8 cellular contexts compared by ENCODE assay signal in the genomic region with DNA sequence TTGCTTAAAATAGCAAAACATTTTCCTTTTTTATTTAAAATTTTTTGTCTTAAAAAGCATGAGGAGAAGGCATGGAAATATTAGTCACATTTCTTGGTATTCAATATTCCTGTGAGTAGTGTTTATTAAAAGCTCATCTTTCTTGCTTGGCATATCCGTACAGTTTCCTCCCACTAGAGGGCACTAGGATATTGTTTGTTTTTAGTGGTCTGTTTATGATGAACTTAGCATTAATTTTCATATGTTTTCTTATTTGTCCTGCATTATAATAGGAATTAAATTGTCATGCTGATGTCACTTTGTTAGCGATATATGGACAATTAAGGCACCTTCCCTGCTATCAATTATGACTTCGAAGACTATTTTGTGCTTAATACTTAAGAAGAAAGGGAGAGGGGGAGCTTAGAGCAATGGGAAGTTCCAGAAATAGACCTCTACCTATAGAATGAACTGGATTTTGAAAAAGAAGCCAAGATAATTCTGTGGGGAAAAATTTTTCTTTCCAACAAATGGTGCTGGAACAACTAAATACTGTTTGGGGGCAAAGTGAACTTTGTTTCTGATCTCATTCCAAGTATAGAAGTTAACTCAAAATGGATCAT.
DNase-seq lines count a peak whose midpoint lies in the region; ATAC-seq, FAIRE-seq and TF ChIP-seq lines count a peak whose summit lies in the region.

No MANE protein-coding gene starts in this region.

- 50% methylated on average over 3 of the region's 3 CpGs for WGBS in HepG2 (ENCODE audit: low lambda C conversion rate)
- 24 to 26% methylated on average over 3 of the region's 3 CpGs for WGBS in lower leg skin, 2 donors

- no peak for TF ChIP-seq EP300 in HepG2 (IDR thresholded peaks at IDR 0.05; ENCODE audit: low read depth in 2 of 2, low read length in 2 of 2)
- no peak for TF ChIP-seq EP300 in HepG2 (CRISPR knock-in tag; IDR thresholded peaks at IDR 0.05; ENCODE audit: borderline replicate concordance)

- POLR2A ChIA-PET in CD8-positive, alpha-beta T cell (lab: Charles Lee) = no interaction called here
- POLR2A ChIA-PET in HepG2 (lab: Yijun Ruan, JAX) = no interaction called here

- peak; percentile 42 for FAIRE-seq in HepG2 (lab: Jason Lieb, UNC)

- no peak overlapping the region for H3K4me3 Mint-ChIP-seq in CD8-positive, alpha-beta T cell
- H3K4me3 Mint-ChIP-seq in GM23338 = no peak overlapping the region

- ATAC-seq in CD8-positive, alpha-beta T cell = no peak
- ATAC-seq in GM23338 (no peak), HepG2 (peak; percentile 43; the same call in 1 of the 3 replicates), GM18909 (IDR thresholded peaks at IDR 0.05; ENCODE audit: poor library complexity, unreplicated experiment) (no peak)

- intact Hi-C loops in CD8-positive, alpha-beta T cell (cut with DNase I, micrococcal nuclease) = loop anchor here (1.0 to 5.0 kb wide), 4 partner anchors 127 to 484 kb away; no protein-coding TSS in a partner anchor
- intact Hi-C loops in HepG2 (cut with micrococcal nuclease; ENCODE audit: unreplicated experiment) = loop anchor here (1.0 kb wide), 1 partner anchor 129 kb away; no protein-coding TSS in a partner anchor
- intact Hi-C loops in lower leg skin (cut with DNase I; ENCODE audit: low total_unique reads) = no loop called here

- H3K9me3 ChIP-seq in CD8-positive, alpha-beta T cell (ENCODE audit: low read length) = no peaks in the 10 kb centered on the region
- no peaks in the 10 kb centered on the region for H3K9me3 ChIP-seq in HepG2 (ENCODE audit: low read length)

- H2AFZ ChIP-seq in GM23338 = no peak overlapping the region
- H2AFZ ChIP-seq in HepG2 (ENCODE audit: low read length) = no peak overlapping the region

- TF ChIP-seq RAD21 in HepG2 (CRISPR knock-in tag; IDR thresholded peaks at IDR 0.05) = no peak

- in situ Hi-C loops in HepG2 (cut with HindIII; ENCODE audit: extremely low pct_ligation_motif_present, low pct_unique_long_range_greater_than_20kb) = no loop called here

- H3K4me3 ChIP-seq in CD8-positive, alpha-beta T cell (ENCODE audit: low read depth, low read length) = no peak overlapping the region
- H3K4me3 ChIP-seq in GM23338 = no peak overlapping the region
- no peak overlapping the region for H3K4me3 ChIP-seq in cardiac fibroblast (replicated peaks in 1 of 2; ENCODE audit: low read depth in 2 of 2, low read length in 2 of 2)
- H3K4me3 ChIP-seq in HepG2 (replicated peaks in 1 of 3; ENCODE audit: insufficient read depth in 1 of 3, low read depth in 2 of 3, low read length in 3 of 3) = no peak overlapping the region
- no peak overlapping the region for H3K4me3 ChIP-seq in lower leg skin (ENCODE audit: low read depth, poor library complexity, severe bottlenecking)

- no TSS peak for BruUV-seq in HepG2 (replicated peaks; lab: Mats Ljungman, UMichigan)

- no peaks in the 10 kb centered on the region for H3K9me3 Mint-ChIP-seq in CD8-positive, alpha-beta T cell
- no peaks in the 10 kb centered on the region for H3K9me3 Mint-ChIP-seq in GM23338

- H3K79me2 ChIP-seq in GM23338 (replicated peaks; ENCODE audit: insufficient read depth) = no peaks in the 10 kb centered on the region
- no peaks in the 10 kb centered on the region for H3K79me2 ChIP-seq in HepG2 (ENCODE audit: insufficient read depth, low read length)

- no peaks in the 10 kb centered on the region for H3F3A ChIP-seq in GM23338 (replicated peaks; ENCODE audit: low read depth)

- H3K4me2 ChIP-seq in GM23338 = no peak overlapping the region
- no peak overlapping the region for H3K4me2 ChIP-seq in HepG2 (ENCODE audit: low read depth, low read length)

- no peaks in the 10 kb centered on the region for H3K36me3 ChIP-seq in CD8-positive, alpha-beta T cell (ENCODE audit: insufficient read depth, low read length)
- H3K36me3 ChIP-seq in GM23338 (ENCODE audit: insufficient read depth) (no peaks in the 10 kb centered on the region), HepG2 (replicated peaks in 1 of 2; ENCODE audit: control insufficient read depth in 1 of 2, insufficient read depth in 2 of 2, low read length in 2 of 2) (no peaks in the 10 kb centered on the region)

- H3K27me3 Mint-ChIP-seq in CD8-positive, alpha-beta T cell (ENCODE audit: low read depth) = no peaks in the 10 kb centered on the region
- peaks cover 2% of the 10 kb centered on the region for H3K27me3 Mint-ChIP-seq in GM23338 (ENCODE audit: insufficient read depth, low read depth, poor library complexity)

- peaks cover 6% of the 10 kb centered on the region for H3K36me3 Mint-ChIP-seq in CD8-positive, alpha-beta T cell
- H3K36me3 Mint-ChIP-seq in GM23338 (ENCODE audit: low read depth) = no peaks in the 10 kb centered on the region

- H3K9ac ChIP-seq in HepG2 (ENCODE audit: insufficient read depth, low read depth, low read length) = no peak overlapping the region

- no peaks in the 10 kb centered on the region for H3K4me1 ChIP-seq in CD8-positive, alpha-beta T cell (ENCODE audit: insufficient read depth, low read length)
- H3K4me1 ChIP-seq in GM23338 (ENCODE audit: insufficient read depth) = peaks cover 21% of the 10 kb centered on the region
- H3K4me1 ChIP-seq in HepG2 (ENCODE audit: insufficient read depth, low read length) = peaks cover 21% of the 10 kb centered on the region; the same call in 1 of the 2 replicates

- peaks cover 12% of the 10 kb centered on the region for H3K4me1 Mint-ChIP-seq in CD8-positive, alpha-beta T cell (ENCODE audit: low read depth)
- peaks cover 22% of the 10 kb centered on the region for H3K4me1 Mint-ChIP-seq in GM23338

- H3K9me2 ChIP-seq in GM23338 (ENCODE audit: insufficient read depth) = no peaks in the 10 kb centered on the region

- no peak overlapping the region for H3K27ac ChIP-seq in CD8-positive, alpha-beta T cell (ENCODE audit: low read depth, low read length)
- H3K27ac ChIP-seq in GM23338 (ENCODE audit: low read depth) (no peak overlapping the region), HepG2 (ENCODE audit: extremely low read length, insufficient read depth, low read length) (no peak overlapping the region)

- peak; percentile 80 for TF ChIP-seq CTCF in CD8-positive, alpha-beta T cell (IDR thresholded peaks at IDR 0.05)
- TF ChIP-seq CTCF in GM23338 (conservative IDR thresholded peaks at IDR 0.05; ENCODE audit: low read depth in 2 of 2) (peak; percentile 57 to 80), cardiac fibroblast (IDR thresholded peaks at IDR 0.05; ENCODE audit: low read depth, low read length) (peak; percentile 69), HepG2 (CRISPR knock-in tag; IDR thresholded peaks at IDR 0.05) (peak; percentile 59), lower leg skin (IDR thresholded peaks at IDR 0.05) (no peak)

- no peak overlapping the region for H3K27ac Mint-ChIP-seq in CD8-positive, alpha-beta T cell
- H3K27ac Mint-ChIP-seq in GM23338 = no peak overlapping the region

- DNase-seq in CD8-positive, alpha-beta T cell = peak in 1 of 7 experiments; percentile 7
- DNase-seq in GM23338 (ENCODE audit: low spot score) (peak; percentile 30), NCI-H748 (lab: John Stamatoyannopoulos, UW; ENCODE audit: unreplicated experiment) (peak; percentile 46), cardiac fibroblast (ENCODE audit: low read depth in 2 of 2) (peak; percentile 69 to 77), HepG2 (ENCODE audit: low spot score) (peak; percentile 19), GF-D8 (lab: John Stamatoyannopoulos, UW) (no peak), lower leg skin (ENCODE audit: low spot score in 2 of 2) (no peak)

- TF ChIP-seq POLR2A in HepG2 (IDR thresholded peaks at IDR 0.05; ENCODE audit: insufficient read depth in 1 of 2, low read depth in 2 of 2, low read length in 2 of 2) (no peak), lower leg skin (IDR thresholded peaks at IDR 0.05) (no peak)

- no peaks in the 10 kb centered on the region for H3K27me3 ChIP-seq in CD8-positive, alpha-beta T cell (ENCODE audit: insufficient read depth, low read length)
- H3K27me3 ChIP-seq in GM23338 (ENCODE audit: insufficient read depth) (no peaks in the 10 kb centered on the region), HepG2 (ENCODE audit: control insufficient read depth in 1 of 2, insufficient read depth in 2 of 2, low read length in 2 of 2) (no peaks in the 10 kb centered on the region)

- no peaks in the 10 kb centered on the region for H4K20me1 ChIP-seq in GM23338 (replicated peaks; ENCODE audit: insufficient read depth)
- no peaks in the 10 kb centered on the region for H4K20me1 ChIP-seq in HepG2 (ENCODE audit: insufficient read depth, low read length)

- CTCF ChIA-PET in CD8-positive, alpha-beta T cell (lab: Charles Lee) = interaction anchor here (0.8 to 3.1 kb wide), 12 partner anchors 9 to 482 kb away, joined by 3 to 18 read pairs (median 4); no protein-coding TSS in a partner anchor
- CTCF ChIA-PET in HepG2 (lab: Yijun Ruan, JAX; ENCODE audit: low intra/inter-chr PET ratio, low total read pairs) = interaction anchor here (1.3 to 1.9 kb wide), 3 partner anchors 125 to 301 kb away, joined by 4 to 7 read pairs (median 4); no protein-coding TSS in a partner anchor

TF ChIP-seq in HepG2, 621 proteins besides CTCF, POLR2A, EP300 and RAD21:
- no peak for TF ChIP-seq ELF4 (CRISPR knock-in tag; IDR thresholded peaks at IDR 0.05; ENCODE audit: borderline replicate concordance)
- TF ChIP-seq ZNF367 (CRISPR knock-in tag; IDR thresholded peaks at IDR 0.05; ENCODE audit: borderline replicate concordance) = no peak
- no peak for TF ChIP-seq U2AF2 (IDR thresholded peaks at IDR 0.05; ENCODE audit: low read depth, low read length)
- TF ChIP-seq PHF5A (CRISPR knock-in tag; IDR thresholded peaks at IDR 0.05; ENCODE audit: low read depth, unreplicated experiment) = no peak
- peak in 1 of 2 experiments; percentile 15; a peak in 1 of 4 replicates for TF ChIP-seq MAFK (conservative IDR thresholded peaks at IDR 0.05 in 1 of 2, IDR thresholded peaks at IDR 0.05 in 1 of 2; ENCODE audit: low read length in 2 of 2)
- TF ChIP-seq ZNF678 (CRISPR knock-in tag; IDR thresholded peaks at IDR 0.05) = no peak
- TF ChIP-seq ESRRA (CRISPR knock-in tag; IDR thresholded peaks at IDR 0.05; ENCODE audit: low read depth) = no peak
- TF ChIP-seq MAFF (IDR thresholded peaks at IDR 0.05; ENCODE audit: low read depth, low read length) = 0 out of 2 replicates have a peak, but pooled peaks have one; percentile 29
- TF ChIP-seq SMC3 (IDR thresholded peaks at IDR 0.05; ENCODE audit: low read length) = peak; percentile 28; the same call in 1 of the 2 replicates
- TF ChIP-seq STAG1 (CRISPR knock-in tag; IDR thresholded peaks at IDR 0.05) = peak; percentile 38
- no peak for TF ChIP-seq IKZF4 (CRISPR knock-in tag; IDR thresholded peaks at IDR 0.05; ENCODE audit: borderline replicate concordance, low read depth, not compliant biosample characterization)
- no peak for TF ChIP-seq ZNF670 (CRISPR knock-in tag; IDR thresholded peaks at IDR 0.05; ENCODE audit: borderline replicate concordance)

Comparison
In these comparisons a context has a peak if more than half of its experiments do, and no peak if none do; other contexts are left out.
1. DNase-seq: peak in GM23338 (single experiment), NCI-H748 (single experiment), cardiac fibroblast (2 of 2) and HepG2 (single experiment); none in GF-D8 (single experiment) and lower leg skin (0 of 2).
2. CTCF ChIP-seq: peak in CD8-positive, alpha-beta T cell (single experiment), GM23338 (2 of 2), cardiac fibroblast (single experiment) and HepG2 (single experiment); none in lower leg skin (0 of 3).